In the genomic region with DNA sequence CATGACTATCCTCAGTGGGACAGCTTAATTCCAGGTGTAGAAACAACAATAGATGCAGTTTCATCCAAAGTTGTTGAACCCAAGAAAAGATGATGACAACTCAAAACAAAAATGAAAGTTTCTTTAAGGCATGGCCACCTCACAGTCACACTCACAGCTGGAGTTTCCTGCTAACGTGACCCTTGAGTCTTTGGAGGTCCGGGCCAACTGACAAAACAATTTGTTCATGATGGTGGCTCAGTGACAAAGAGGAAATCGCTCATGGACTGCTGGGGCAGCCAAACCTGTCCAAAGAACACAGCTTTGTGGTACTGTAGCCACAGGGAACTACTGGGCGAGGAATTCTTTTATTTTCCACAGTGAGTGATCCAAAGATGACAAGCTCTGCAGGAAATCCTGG, we compare ENCODE assay signal across 18 cellular contexts.
DNase-seq lines count a peak whose midpoint lies in the region; ATAC-seq and TF ChIP-seq lines count a peak whose summit lies in the region.
"Had no signal": no experiment of that assay in that cellular context is flagged by ENCODE, and none has a peak within 500 bp of the region (broad histone marks: within the 10 kb centered on the region; RNA-seq: fewer than 3 reads in every experiment).

No MANE protein-coding gene starts in this region.

- H3K4me1 Mint-ChIP-seq in stimulated activated memory B cell treated with anti-CD40 and anti-IgM and Interleukin-4, amounts not matched to agents 10 μg/mL and 1 μg/mL and 100 μg/mL, for 72 hours: no peaks in the 10 kb centered on the region
- H3K4me1 Mint-ChIP-seq: activated B cell treated with CpG ODN at 0.5 μM for 24 hours had no signal

- ATAC-seq in stimulated activated memory B cell treated with anti-CD40 and anti-IgM and Interleukin-4, amounts not matched to agents 10 μg/mL and 1 μg/mL and 100 μg/mL, for 72 hours: no peak
- ATAC-seq in left colon: no peak
- ATAC-seq: CD8-positive, alpha-beta T cell; naive thymus-derived CD8-positive, alpha-beta T cell; SK-N-SH treated with all-trans-retinoic acid at 6 μM for 48 hours had no signal

- H3K36me3 ChIP-seq in GM06990 (ENCODE audit: control insufficient read depth, insufficient read depth, low read length): no peaks in the 10 kb centered on the region

- DNase-seq in GM06990 (ENCODE audit: extremely low read depth, insufficient read length) (peak; percentile 10), M059J (ENCODE audit: low read depth) (peak; percentile 20), dermis microvascular lymphatic vessel endothelial cell (ENCODE audit: low read depth in 2 of 2) (peak; percentile 88 to 90), pulmonary artery endothelial cell (ENCODE audit: low read depth, low spot score) (peak; percentile 47), nucleus accumbens (lab: John Stamatoyannopoulos, UW) (no peak), DMS 273 treated with DMSO at 0.1 percent for 48 hours (lab: John Stamatoyannopoulos, UW) (no peak), left colon (no peak)
- DNase-seq: activated B cell treated with CpG ODN at 0.5 μM for 24 hours; CD8-positive, alpha-beta T cell; effector CD8-positive, alpha-beta T cell; GDM1; kidney glomerular epithelial cell; naive thymus-derived CD8-positive, alpha-beta T cell; NCI-H1105 treated with DMSO at 0.1 percent for 48 hours; NCI-H2227 treated with DMSO at 0.1 percent for 48 hours had no signal

- H3K36me3 Mint-ChIP-seq in stimulated activated memory B cell treated with anti-CD40 and anti-IgM and Interleukin-4, amounts not matched to agents 10 μg/mL and 1 μg/mL and 100 μg/mL, for 72 hours: no peaks in the 10 kb centered on the region
- H3K36me3 Mint-ChIP-seq: CD8-positive, alpha-beta T cell had no signal

- no peak overlapping the region for H3K27ac Mint-ChIP-seq in stimulated activated memory B cell treated with anti-CD40 and anti-IgM and Interleukin-4, amounts not matched to agents 10 μg/mL and 1 μg/mL and 100 μg/mL, for 72 hours
- H3K27ac Mint-ChIP-seq: activated B cell treated with CpG ODN at 0.5 μM for 24 hours; CD8-positive, alpha-beta T cell had no signal

- H3K4me3 ChIP-seq in GM06990 (replicated peaks; ENCODE audit: low read depth, low read length): no peak overlapping the region
- H3K4me3 ChIP-seq: skin epidermis had no signal

- H3K27me3 ChIP-seq in GM06990 (replicated peaks; ENCODE audit: control insufficient read depth, insufficient read depth, low read length): no peaks in the 10 kb centered on the region

- H3K27me3 Mint-ChIP-seq in stimulated activated memory B cell treated with anti-CD40 and anti-IgM and Interleukin-4, amounts not matched to agents 10 μg/mL and 1 μg/mL and 100 μg/mL, for 72 hours: peaks cover 31% of the 10 kb centered on the region

- intact Hi-C loops in left colon (cut with DNase I, micrococcal nuclease): no loop called here

- TF ChIP-seq CTCF in GM06990 (IDR thresholded peaks at IDR 0.05; ENCODE audit: insufficient read depth, low read length, poor library complexity, severe bottlenecking): no peak

- peaks cover 10% of the 10 kb centered on the region for H3K9me3 Mint-ChIP-seq in stimulated activated memory B cell treated with anti-CD40 and anti-IgM and Interleukin-4, amounts not matched to agents 10 μg/mL and 1 μg/mL and 100 μg/mL, for 72 hours
- H3K9me3 Mint-ChIP-seq: activated B cell treated with CpG ODN at 0.5 μM for 24 hours; CD8-positive, alpha-beta T cell had no signal

- H3K4me3 Mint-ChIP-seq in stimulated activated memory B cell treated with anti-CD40 and anti-IgM and Interleukin-4, amounts not matched to agents 10 μg/mL and 1 μg/mL and 100 μg/mL, for 72 hours: no peak overlapping the region
- H3K4me3 Mint-ChIP-seq: activated B cell treated with CpG ODN at 0.5 μM for 24 hours; CD8-positive, alpha-beta T cell; naive thymus-derived CD8-positive, alpha-beta T cell had no signal

Comparison
In these comparisons a context has a peak if more than half of its experiments do, and no peak if none do; other contexts are left out.
1. DNase-seq: peak in GM06990 (single experiment), M059J (single experiment), dermis microvascular lymphatic vessel endothelial cell (2 of 2) and pulmonary artery endothelial cell (single experiment); none in nucleus accumbens (0 of 56), DMS 273 treated with DMSO at 0.1 percent for 48 hours (single experiment) and left colon (0 of 2).